8 cellular contexts compared by ENCODE assay signal in genomic region chr17:44209786-44210341, GRCh38. TPM values are rescaled to one million over a fixed set of nuclear protein-coding genes. Genes with fewer than 3 reads are reported as not detected.
A peak's percentile ranks its signal among the peaks of the same experiment; 100 is the strongest.
DNase-seq lines count a peak whose midpoint lies in the region; ATAC-seq and TF ChIP-seq lines count a peak whose summit lies in the region.

No MANE protein-coding gene starts in this region.

- H3K9me3 ChIP-seq in left ventricle myocardium inferior (replicated peaks) (no peaks in the 10 kb centered on the region), WERI-Rb-1 (ENCODE audit: severe bottlenecking) (no peaks in the 10 kb centered on the region), tibial nerve (no peaks in the 10 kb centered on the region)

- TF ChIP-seq EP300 in tibial nerve (IDR thresholded peaks at IDR 0.05), result no peak

- H3K27ac Mint-ChIP-seq in immature natural killer cell, result peak overlapping the region; percentile 49 to 68 (median 60)

- TF ChIP-seq CTCF in left ventricle myocardium inferior (IDR thresholded peaks at IDR 0.05; ENCODE audit: borderline replicate concordance), result no peak
- TF ChIP-seq CTCF in WERI-Rb-1 (IDR thresholded peaks at IDR 0.05; ENCODE audit: low read depth, low read length), result no peak
- no peak for TF ChIP-seq CTCF in tibial nerve (IDR thresholded peaks at IDR 0.05)

- ATAC-seq in left cardiac atrium (no peak), GM18520 (IDR thresholded peaks at IDR 0.05; ENCODE audit: unreplicated experiment) (no peak)

- H3K4me1 ChIP-seq in left ventricle myocardium inferior (peaks cover 18% of the 10 kb centered on the region), tibial nerve (peaks cover 0 to 42% (median 12%) of the 10 kb centered on the region in 4 donors)

- H3K27me3 ChIP-seq in left ventricle myocardium inferior (ENCODE audit: low read depth) (no peaks in the 10 kb centered on the region), WERI-Rb-1 (ENCODE audit: insufficient read depth, low read depth, severe bottlenecking) (no peaks in the 10 kb centered on the region), tibial nerve (no peaks in the 10 kb centered on the region)

- H3K4me1 Mint-ChIP-seq in immature natural killer cell, result peaks cover 21 to 22% of the 10 kb centered on the region in 2 donors

- peaks cover 3 to 28% (median 15%) of the 10 kb centered on the region in 3 donors for H3K36me3 Mint-ChIP-seq in immature natural killer cell

- intact Hi-C loops in left ventricle myocardium inferior (cut with micrococcal nuclease), result loop anchor here (5.0 kb wide), 1 partner anchor 122 kb away; no protein-coding TSS in a partner anchor
- intact Hi-C loops in left cardiac atrium (cut with DNase I), result loop anchor here in 1 of 2 donors (5.0 kb wide), 1 partner anchor 312 kb away; no protein-coding TSS in a partner anchor

- H3K9me3 Mint-ChIP-seq in immature natural killer cell, result no peaks in the 10 kb centered on the region

- H3K36me3 ChIP-seq in left ventricle myocardium inferior (peaks cover 70% of the 10 kb centered on the region), WERI-Rb-1 (peaks cover 74% of the 10 kb centered on the region), tibial nerve (peaks cover 2 to 82% (median 18%) of the 10 kb centered on the region in 3 donors)

- H3K27me3 Mint-ChIP-seq in immature natural killer cell (ENCODE audit: low read depth in 3 of 3), result peaks cover 4 to 15% (median 4%) of the 10 kb centered on the region in 3 donors

- WGBS in tibial nerve, 2 donors, result 70 to 73% methylated on average over 11 of the region's 11 CpGs

- TF ChIP-seq POLR2A in tibial nerve (IDR thresholded peaks at IDR 0.05), result no peak

- peak overlapping the region in 1 of 5 donors; percentile 18 for H3K4me3 Mint-ChIP-seq in immature natural killer cell

- peak overlapping the region; percentile 26 for H3K4me3 ChIP-seq in left ventricle myocardium inferior
- no peak overlapping the region for H3K4me3 ChIP-seq in WERI-Rb-1 (ENCODE audit: low read depth, low read length)
- no peak overlapping the region for H3K4me3 ChIP-seq in tibial nerve

- DNase-seq in left ventricle myocardium inferior, result no peak
- DNase-seq in left cardiac atrium, result no peak
- DNase-seq in WERI-Rb-1, result no peak
- DNase-seq in immature natural killer cell, result no peak
- DNase-seq in tibial nerve (ENCODE audit: low spot score in 2 of 2), result no peak
- no peak for DNase-seq in NCI-H510A treated with DMSO at 0.1 percent for 48 hours (lab: John Stamatoyannopoulos, UW)
- DNase-seq in hepatic stellate cell (ENCODE audit: low spot score), result no peak

- peak overlapping the region; percentile 54 for H3K27ac ChIP-seq in left ventricle myocardium inferior (replicated peaks)
- H3K27ac ChIP-seq in WERI-Rb-1, result peak overlapping the region; percentile 90
- H3K27ac ChIP-seq in tibial nerve, result peak overlapping the region in 3 of 4 donors; percentile 54 to 84 (median 81)

RNA-seq across cellular contexts. Expression of gene UBTF, which starts 9.6 kb away (rescaled TPM):
- 53.9 TPM for total RNA-seq in left ventricle myocardium inferior
- 10 to 100 TPM; 35.5 to 48.2 TPM for total RNA-seq in left cardiac atrium
- 10 to 100 TPM in 2 of 3 donors, 1 to 10 TPM in 1; 7.2 to 68.8 (median 21.6) TPM for polyA plus RNA-seq in immature natural killer cell
- total RNA-seq in tibial nerve, result 10 to 100 TPM; 65.7 to 71.9 (median 69.3) TPM

RNA-seq across cellular contexts. Expression of gene ATXN7L3, which starts 10.2 kb away (rescaled TPM):
- 28.7 TPM for total RNA-seq in left ventricle myocardium inferior
- 10 to 100 TPM; 39.6 to 50.4 TPM for total RNA-seq in left cardiac atrium
- 10 to 100 TPM in 1 of 3 donors, 1 to 10 TPM in 2; 5.1 to 11.9 (median 6.8) TPM for polyA plus RNA-seq in immature natural killer cell
- 10 to 100 TPM; 40.9 to 60.4 (median 52.7) TPM for total RNA-seq in tibial nerve

RNA-seq across cellular contexts. Expression of gene TMUB2, which starts 23.1 kb away (rescaled TPM):
- 20.9 TPM for total RNA-seq in left ventricle myocardium inferior
- total RNA-seq in left cardiac atrium, result 10 to 100 TPM; 22.5 to 23.1 TPM
- 10 to 100 TPM; 20.2 to 32.8 (median 26.5) TPM for polyA plus RNA-seq in immature natural killer cell
- total RNA-seq in tibial nerve, result 10 to 100 TPM; 28.6 to 41.2 (median 35.6) TPM

RNA-seq across cellular contexts. Expression of gene ASB16, which starts 39.4 kb away (rescaled TPM):
- total RNA-seq in left ventricle myocardium inferior (12.9 TPM), left cardiac atrium (1 to 10 TPM; 4.9 to 8.7 TPM), tibial nerve (1 to 10 TPM in 1 of 4 donors, not detected in 3; 2.7 TPM)
- under 1 TPM in 1 of 3 donors, not detected in 2; 0.27 TPM for polyA plus RNA-seq in immature natural killer cell

RNA-seq across cellular contexts. Expression of gene SLC4A1, which starts 58.1 kb away (rescaled TPM):
- total RNA-seq in left ventricle myocardium inferior (not detected), left cardiac atrium (under 1 TPM in 1 of 2 donors, not detected in 1; 0.63 TPM), tibial nerve (under 1 TPM in 1 of 4 donors, not detected in 3; 0.21 TPM)
- polyA plus RNA-seq in immature natural killer cell, result under 1 TPM in 1 of 3 donors, not detected in 2; 0.23 TPM
